ENCODE assay signal across 16 cellular contexts in the genomic region with DNA sequence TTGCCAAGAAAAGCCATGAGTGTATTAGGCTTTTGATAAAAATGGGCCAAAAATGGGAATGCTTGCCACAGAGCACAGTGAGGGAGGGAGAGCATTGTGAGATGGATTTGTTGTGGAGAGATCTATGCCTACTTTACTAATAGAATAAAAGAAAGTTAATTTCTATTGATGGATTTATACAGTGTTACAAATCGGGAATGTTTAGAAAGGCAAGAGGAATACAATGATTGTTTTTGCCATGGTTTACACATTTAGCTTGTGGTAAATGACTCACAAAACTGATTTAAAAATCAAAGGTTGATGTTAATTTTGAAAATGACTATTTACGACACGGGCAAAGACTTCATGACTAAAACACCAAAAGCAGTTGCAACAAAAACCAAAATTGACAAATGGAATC. TPM values are rescaled to one million over a fixed set of nuclear protein-coding genes. Genes with fewer than 3 reads are reported as not detected.
A peak's percentile ranks its signal among the peaks of the same experiment; 100 is the strongest.
DNase-seq lines count a peak whose midpoint lies in the region; ATAC-seq and TF ChIP-seq lines count a peak whose summit lies in the region.
"Had no signal": no experiment of that assay in that cellular context is flagged by ENCODE, and none has a peak within 500 bp of the region (broad histone marks: within the 10 kb centered on the region; RNA-seq: fewer than 3 reads in every experiment).

No MANE protein-coding gene starts in this region.

- peaks cover 2 to 4% of the 10 kb centered on the region in 2 donors for H3K36me3 Mint-ChIP-seq in activated T-cell treated with anti-CD3 and anti-CD28 coated beads, Interleukin-2, amount 50 U/mL, for 72 hours (ENCODE audit: insufficient read depth in 2 of 2)
- H3K36me3 Mint-ChIP-seq in natural killer cell, result no peaks in the 10 kb centered on the region
- H3K36me3 Mint-ChIP-seq: CD4-positive, CD25-positive, alpha-beta regulatory T cell; CD8-positive, alpha-beta memory T cell had no signal

- H3K27me3 Mint-ChIP-seq in activated T-cell treated with anti-CD3 and anti-CD28 coated beads, Interleukin-2, amount 50 U/mL, for 72 hours (ENCODE audit: low read depth), result peaks cover 64% of the 10 kb centered on the region
- no peaks in the 10 kb centered on the region for H3K27me3 Mint-ChIP-seq in natural killer cell (ENCODE audit: low read depth in 2 of 2)

- peak overlapping the region in 1 of 2 donors; percentile 71 for H3K4me3 Mint-ChIP-seq in activated T-cell treated with anti-CD3 and anti-CD28 coated beads, Interleukin-2, amount 50 U/mL, for 72 hours
- peak overlapping the region; percentile 57 for H3K4me3 Mint-ChIP-seq in natural killer cell
- H3K4me3 Mint-ChIP-seq: CD4-positive, CD25-positive, alpha-beta regulatory T cell; CD8-positive, alpha-beta memory T cell had no signal

- no peak for ATAC-seq in activated T-cell treated with anti-CD3 and anti-CD28 coated beads, Interleukin-2, amount 50 U/mL, for 72 hours (replicated peaks in 1 of 2)
- ATAC-seq in natural killer cell, result no peak
- ATAC-seq in left lung, result no peak

- H3K27me3 ChIP-seq in left lung, result no peaks in the 10 kb centered on the region
- H3K27me3 ChIP-seq: BE2C had no signal

- H3K9me3 Mint-ChIP-seq in activated T-cell treated with anti-CD3 and anti-CD28 coated beads, Interleukin-2, amount 50 U/mL, for 72 hours, result peaks cover 0 to 4% of the 10 kb centered on the region in 2 donors
- no peaks in the 10 kb centered on the region for H3K9me3 Mint-ChIP-seq in natural killer cell

- intact Hi-C loops in natural killer cell (cut with micrococcal nuclease) (no loop called here), left lung (cut with DNase I) (no loop called here)

- H3K27ac ChIP-seq in left lung, result no peak overlapping the region
- H3K27ac ChIP-seq: GM23248 had no signal

- H3K4me3 ChIP-seq in astrocyte of the spinal cord (ENCODE audit: low read depth, low read length), result no peak overlapping the region
- H3K4me3 ChIP-seq in left lung, result no peak overlapping the region
- H3K4me3 ChIP-seq: GM23248 had no signal

- H3K27ac Mint-ChIP-seq in activated T-cell treated with anti-CD3 and anti-CD28 coated beads, Interleukin-2, amount 50 U/mL, for 72 hours, result peak overlapping the region; percentile 64
- H3K27ac Mint-ChIP-seq in natural killer cell, result peak overlapping the region in 1 of 2 donors; percentile 6

- H3K4me1 Mint-ChIP-seq in activated T-cell treated with anti-CD3 and anti-CD28 coated beads, Interleukin-2, amount 50 U/mL, for 72 hours (ENCODE audit: low read depth), result peaks cover 30% of the 10 kb centered on the region
- peaks cover 37 to 66% of the 10 kb centered on the region in 2 donors for H3K4me1 Mint-ChIP-seq in natural killer cell
- H3K4me1 Mint-ChIP-seq: CD4-positive, CD25-positive, alpha-beta regulatory T cell had no signal

- no peak for TF ChIP-seq CTCF in astrocyte of the spinal cord (IDR thresholded peaks at IDR 0.05; ENCODE audit: low read depth, low read length)
- TF ChIP-seq CTCF in natural killer cell (IDR thresholded peaks at IDR 0.05), result no peak
- no peak for TF ChIP-seq CTCF in left lung (IDR thresholded peaks at IDR 0.05)

- no peaks in the 10 kb centered on the region for H3K36me3 ChIP-seq in left lung
- H3K36me3 ChIP-seq: BE2C had no signal

- H3K4me1 ChIP-seq in left lung, result no peaks in the 10 kb centered on the region
- H3K4me1 ChIP-seq: BE2C had no signal

- DNase-seq in activated T-cell treated with anti-CD3 and anti-CD28 coated beads, Interleukin-2, amount 50 U/mL, for 72 hours, result no peak
- no peak for DNase-seq in activated T-cell treated with anti-CD3 and anti-CD28 coated beads for 4 hours
- peak; percentile 67 for DNase-seq in astrocyte of the spinal cord (ENCODE audit: low read depth, low spot score)
- DNase-seq in natural killer cell, result no peak
- no peak for DNase-seq in left lung
- no peak for DNase-seq in DMS53 (lab: John Stamatoyannopoulos, UW)
- DNase-seq: ACHN; BE2C; C1 segment of cervical spinal cord; CD4-positive, CD25-positive, alpha-beta regulatory T cell; CD8-positive, alpha-beta memory T cell; COR-L47; DMS 273 treated with DMSO at 0.1 percent for 48 hours; GM23248; HCEC 1CT had no signal

- peaks cover 0 to 5% of the 10 kb centered on the region in 2 donors for H3K9me3 ChIP-seq in left lung
- H3K9me3 ChIP-seq: BE2C had no signal

- in situ Hi-C loops in astrocyte of the spinal cord (cut with HindIII; ENCODE audit: low sequenced_read_pairs), result no loop called here

RNA-seq across cellular contexts. Expression of gene CCL4, which starts 16.6 kb away (rescaled TPM):
- total RNA-seq in activated T-cell treated with anti-CD3 and anti-CD28 coated beads, Interleukin-2, amount 50 U/mL, for 72 hours, result 100 to 1,000 TPM in 1 of 2 donors, 10 to 100 TPM in 1; 63.9 to 200 TPM
- total RNA-seq in natural killer cell (100 to 1,000 TPM; 360 to 532 (median 476) TPM), left lung (10 to 100 TPM in 1 of 2 donors, 1 to 10 TPM in 1; 6.4 to 62.0 TPM)
- total RNA-seq: GM23248, HT-29 had no signal

RNA-seq across cellular contexts. Expression of gene CCL3, which starts 30.3 kb away (rescaled TPM):
- 100 to 1,000 TPM in 1 of 2 donors, 10 to 100 TPM in 1; 79.6 to 336 TPM for total RNA-seq in activated T-cell treated with anti-CD3 and anti-CD28 coated beads, Interleukin-2, amount 50 U/mL, for 72 hours
- total RNA-seq in natural killer cell (100 to 1,000 TPM; 381 to 547 (median 450) TPM), left lung (10 to 100 TPM in 1 of 2 donors, 1 to 10 TPM in 1; 3.2 to 40.9 TPM)
- total RNA-seq: CD4-positive, CD25-positive, alpha-beta regulatory T cell; GM23248; HT-29 had no signal

RNA-seq across cellular contexts. Expression of gene CCL18, which starts 56.1 kb away (rescaled TPM):
- total RNA-seq in activated T-cell treated with anti-CD3 and anti-CD28 coated beads, Interleukin-2, amount 50 U/mL, for 72 hours, result 1 to 10 TPM in 1 of 2 donors, under 1 TPM in 1; 0.48 to 1.5 TPM
- total RNA-seq in natural killer cell (under 1 TPM in 2 of 3 donors, not detected in 1; 0.54 to 0.55 TPM), left lung (100 to 1,000 TPM; 227 to 348 TPM)
- total RNA-seq: CD4-positive, CD25-positive, alpha-beta regulatory T cell; CD8-positive, alpha-beta memory T cell; GM23248; HT-29 had no signal

RNA-seq across cellular contexts. Expression of gene TBC1D3B, which starts 56.2 kb away (rescaled TPM):
- total RNA-seq in activated T-cell treated with anti-CD3 and anti-CD28 coated beads, Interleukin-2, amount 50 U/mL, for 72 hours, result 10 to 100 TPM; 10.8 to 21.4 TPM
- total RNA-seq in natural killer cell (10 to 100 TPM in 1 of 3 donors, 1 to 10 TPM in 2; 4.3 to 10.7 (median 8.2) TPM), left lung (1 to 10 TPM; 6.7 to 8.8 TPM)
- total RNA-seq: GM23248 had no signal

Comparison
In these comparisons a context has a peak if more than half of its experiments do, and no peak if none do; other contexts are left out.
1. RNA of gene CCL18, which starts 56.1 kb away (total RNA-seq): 227 to 348 TPM in left lung; 0.48 to 1.5 TPM in activated T-cell treated with anti-CD3 and anti-CD28 coated beads, Interleukin-2, amount 50 U/mL, for 72 hours and 0.54 to 0.55 TPM in natural killer cell; every median in the first group is over 10 times any median in the second.